In genomic region chr5:61187826-61188225, GRCh38 we compare ENCODE assay signal across 1 cellular context.
TF ChIP-seq lines count a peak whose summit lies in the region.

No MANE protein-coding gene starts in this region.

TF ChIP-seq in GM23338, 12 proteins besides CTCF, POLR2A, EP300 and RAD21 (continued from another document):
- TF ChIP-seq ZNF462 (CRISPR knock-in tag; IDR thresholded peaks at IDR 0.05), result peak; percentile 89
